In genomic region chr11:11813288-11813962, GRCh38 we compare ENCODE assay signal across 1 cellular context.
A peak's percentile ranks its signal among the peaks of the same experiment; 100 is the strongest.
TF ChIP-seq lines count a peak whose summit lies in the region.

No MANE protein-coding gene starts in this region.

TF ChIP-seq in HepG2, 621 proteins besides CTCF, POLR2A, EP300 and RAD21 (continued from another document and continues in another):
- TF ChIP-seq NFAT5 (CRISPR knock-in tag; IDR thresholded peaks at IDR 0.05) (no peak), ZIK1 (CRISPR knock-in tag; IDR thresholded peaks at IDR 0.05; ENCODE audit: borderline replicate concordance, low read depth) (0 out of 2 replicates have a peak, but pooled peaks have one; percentile 44), CHD4 (IDR thresholded peaks at IDR 0.05; ENCODE audit: borderline replicate concordance, low read length) (no peak), ZNF75D (CRISPR knock-in tag; IDR thresholded peaks at IDR 0.05; ENCODE audit: borderline replicate concordance) (no peak), ZNF292 (CRISPR knock-in tag; IDR thresholded peaks at IDR 0.05; ENCODE audit: borderline replicate concordance, low read depth) (peak; percentile 59; the same call in 1 of the 2 replicates), HNRNPLL (IDR thresholded peaks at IDR 0.05; ENCODE audit: low read depth, low read length, poor library complexity, severe bottlenecking) (no peak), CBX5 (CRISPR knock-in tag; IDR thresholded peaks at IDR 0.05; ENCODE audit: borderline replicate concordance) (peak; percentile 45; the same call in 1 of the 2 replicates), MZF1 (CRISPR knock-in tag; IDR thresholded peaks at IDR 0.05; ENCODE audit: borderline replicate concordance) (no peak), FOSL1 (CRISPR knock-in tag; IDR thresholded peaks at IDR 0.05; ENCODE audit: borderline replicate concordance) (peak; percentile 80), ZNF317 (CRISPR knock-in tag; IDR thresholded peaks at IDR 0.05) (peak; percentile 98), PBX3 (CRISPR knock-in tag; IDR thresholded peaks at IDR 0.05; ENCODE audit: borderline replicate concordance) (no peak), ARID4A (CRISPR knock-in tag; IDR thresholded peaks at IDR 0.05; ENCODE audit: borderline replicate concordance) (no peak; the same call in 1 of the 2 replicates), CHCHD3 (CRISPR knock-in tag; IDR thresholded peaks at IDR 0.05) (no peak), ZSCAN12 (CRISPR knock-in tag; IDR thresholded peaks at IDR 0.05) (no peak), ZNF362 (CRISPR knock-in tag; IDR thresholded peaks at IDR 0.05; ENCODE audit: borderline replicate concordance) (no peak), MIER3 (CRISPR knock-in tag; IDR thresholded peaks at IDR 0.05; ENCODE audit: borderline replicate concordance) (peak; percentile 50; the same call in 1 of the 2 replicates), ZNF629 (CRISPR knock-in tag; conservative IDR thresholded peaks at IDR 0.05) (0 out of 2 replicates have a peak, but pooled peaks have one; percentile 7), GATAD2A (CRISPR knock-in tag; IDR thresholded peaks at IDR 0.05) (peak; percentile 93), ZSCAN21 (CRISPR knock-in tag; IDR thresholded peaks at IDR 0.05; ENCODE audit: borderline replicate concordance) (no peak), ZNF34 (CRISPR knock-in tag; IDR thresholded peaks at IDR 0.05; ENCODE audit: borderline replicate concordance) (no peak), CEBPB (IDR thresholded peaks at IDR 0.05; ENCODE audit: borderline replicate concordance, low read depth, low read length) (peak; percentile 92), ZNF333 (CRISPR knock-in tag; IDR thresholded peaks at IDR 0.05; ENCODE audit: borderline replicate concordance) (no peak), PRMT3 (CRISPR knock-in tag; IDR thresholded peaks at IDR 0.05; ENCODE audit: borderline replicate concordance, low read depth) (no peak), ZNF264 (CRISPR knock-in tag; IDR thresholded peaks at IDR 0.05) (peak; percentile 73; the same call in 1 of the 2 replicates), ZNF33B (CRISPR knock-in tag; IDR thresholded peaks at IDR 0.05) (no peak), PLRG1 (conservative IDR thresholded peaks at IDR 0.05) (no peak), MYC (CRISPR knock-in tag; IDR thresholded peaks at IDR 0.05; ENCODE audit: borderline replicate concordance) (no peak), CREB1 (IDR thresholded peaks at IDR 0.05) (no peak), CREB1 (CRISPR knock-in tag; IDR thresholded peaks at IDR 0.05) (peak; percentile 37; the same call in 1 of the 2 replicates), TCF12 (IDR thresholded peaks at IDR 0.05) (no peak), TCF12 (CRISPR knock-in tag; IDR thresholded peaks at IDR 0.05) (no peak), ZFY (CRISPR knock-in tag; IDR thresholded peaks at IDR 0.05) (peak; percentile 17; the same call in 1 of the 2 replicates), ZBTB2 (CRISPR knock-in tag; IDR thresholded peaks at IDR 0.05; ENCODE audit: low read depth) (no peak), MXD4 (CRISPR knock-in tag; IDR thresholded peaks at IDR 0.05) (no peak), ZNF382 (CRISPR knock-in tag; IDR thresholded peaks at IDR 0.05; ENCODE audit: borderline replicate concordance) (no peak), TAF15 (IDR thresholded peaks at IDR 0.05; ENCODE audit: low read depth, low read length, poor library complexity, severe bottlenecking) (no peak), SKIL (CRISPR knock-in tag; IDR thresholded peaks at IDR 0.05; ENCODE audit: borderline replicate concordance) (0 out of 2 replicates have a peak, but pooled peaks have one; percentile 26), CSRNP2 (CRISPR knock-in tag; conservative IDR thresholded peaks at IDR 0.05; ENCODE audit: low read depth) (no peak), SRF (IDR thresholded peaks at IDR 0.05; ENCODE audit: low read depth, low read length) (no peak), SP5 (CRISPR knock-in tag; IDR thresholded peaks at IDR 0.05; ENCODE audit: borderline replicate concordance, low read depth) (no peak), FOXP1 (IDR thresholded peaks at IDR 0.05) (no peak), FOXP1 (CRISPR knock-in tag; IDR thresholded peaks at IDR 0.05) (peak; percentile 73; the same call in 1 of the 2 replicates), SP2 (CRISPR knock-in tag; IDR thresholded peaks at IDR 0.05) (no peak), ZNF703 (CRISPR knock-in tag; IDR thresholded peaks at IDR 0.05; ENCODE audit: borderline replicate concordance) (no peak), IKZF5 (CRISPR knock-in tag; IDR thresholded peaks at IDR 0.05) (peak; percentile 43; the same call in 1 of the 2 replicates), CCAR2 (optimal IDR thresholded peaks at IDR 0.05; ENCODE audit: low read depth, low read length) (no peak)
